Comparison of ENCODE assay signal across 28 cellular contexts in genomic region chr13:67466569-67466968, GRCh38.
"Had no signal": no experiment of that assay in that cellular context is flagged by ENCODE, and none has a peak within 500 bp of the region (broad histone marks: within the 10 kb centered on the region; RNA-seq: fewer than 3 reads in every experiment).

No MANE protein-coding gene starts in this region.

- H3K4me1 Mint-ChIP-seq: nephron; neural progenitor cell; stimulated activated effector memory CD8-positive, alpha-beta T cell treated with anti-CD3 and anti-CD28 coated beads, Interleukin-12 subunit alpha, Interleukin-12 subunit beta, amount 100 ng/mL, for 72 hours; stimulated activated naive B cell treated with anti-CD40 and anti-IgM and Interleukin-4, amounts not matched to agents 10 μg/mL and 1 μg/mL and 100 μg/mL, for 72 hours had no signal

- H3K27me3 ChIP-seq: neural progenitor cell, ovary, right lobe of liver, sigmoid colon, stomach, thyroid gland, tibial nerve, upper lobe of left lung, vagina had no signal

- H3K27ac ChIP-seq: neural progenitor cell, ovary, parathyroid adenoma, psoas muscle, right lobe of liver, sigmoid colon, stomach, thoracic aorta, thyroid gland, tibial nerve, upper lobe of left lung, vagina had no signal

- FAIRE-seq: small intestine, urothelium cell line had no signal

- H3K27me3 Mint-ChIP-seq: progenitor cell of endocrine pancreas; stimulated activated naive B cell treated with anti-CD40 and anti-IgM and Interleukin-4, amounts not matched to agents 10 μg/mL and 1 μg/mL and 100 μg/mL, for 72 hours; stimulated activated naive CD8-positive, alpha-beta T cell treated with anti-CD3 and anti-CD28 coated beads, Interleukin-15, Interleukin-2, amounts not matched to agents 100 ng/mL and 50 ng/mL, for 24 hours had no signal

- DNase-seq: occipital lobe; ovary; posterior cingulate gyrus; psoas muscle; right lobe of liver; sigmoid colon; small intestine; stimulated activated CD4-positive, alpha-beta T cell treated with anti-CD3 and anti-CD28 coated beads, Interleukin-15, amount 100 ng/mL, for 24 hours; stimulated activated CD4-positive, alpha-beta T cell treated with anti-CD3 and anti-CD28 coated beads, Interleukin-2, amount 100 ng/mL, for 24 hours; stimulated activated CD4-positive, alpha-beta T cell treated with anti-CD3 and anti-CD28 coated beads, Interleukin-2, amount 100 ng/mL, for 48 hours; stimulated activated CD4-positive, alpha-beta T cell treated with anti-CD3 and anti-CD28 coated beads, Interleukin-4, amount 100 ng/mL, for 24 hours; stimulated activated naive B cell treated with anti-CD40 and anti-IgM and Interleukin-4, amounts not matched to agents 10 μg/mL and 1 μg/mL and 100 μg/mL, for 72 hours; stimulated activated naive CD4-positive, alpha-beta T cell treated with Interleukin-2 at 50 U/mL for 16 hours; stomach; thyroid gland; trophoblast cell; upper lobe of left lung had no signal

- H3K9me3 ChIP-seq: ovary, thoracic aorta, thyroid gland, vagina had no signal

- H3K36me3 Mint-ChIP-seq: stimulated activated effector memory CD8-positive, alpha-beta T cell treated with anti-CD3 and anti-CD28 coated beads, Interleukin-12 subunit alpha, Interleukin-12 subunit beta, amount 100 ng/mL, for 72 hours; stimulated activated naive B cell treated with anti-CD40 and anti-IgM and Interleukin-4, amounts not matched to agents 10 μg/mL and 1 μg/mL and 100 μg/mL, for 72 hours had no signal

- H3K79me2 ChIP-seq: parathyroid adenoma had no signal

- H3K4me2 ChIP-seq: neural progenitor cell had no signal

- ATAC-seq: psoas muscle; right cardiac atrium; right lobe of liver; stimulated activated effector memory CD8-positive, alpha-beta T cell treated with anti-CD3 and anti-CD28 coated beads, Interleukin-12 subunit alpha, Interleukin-12 subunit beta, amount 100 ng/mL, for 72 hours had no signal

- H3K4me1 ChIP-seq: neural progenitor cell, parathyroid adenoma, psoas muscle, right lobe of liver, stomach, thyroid gland, tibial nerve, upper lobe of left lung, vagina had no signal

- H3K36me3 ChIP-seq: neural progenitor cell, ovary, right lobe of liver, sigmoid colon, stomach, thoracic aorta, thyroid gland, tibial nerve, upper lobe of left lung, vagina had no signal

- H3K4me3 ChIP-seq: neural progenitor cell, ovary, psoas muscle, right lobe of liver, sigmoid colon, stomach, thoracic aorta, thyroid gland, tibial nerve, upper lobe of left lung, vagina had no signal

- H3K4me3 Mint-ChIP-seq: nephron; neural progenitor cell; stimulated activated effector memory CD8-positive, alpha-beta T cell treated with anti-CD3 and anti-CD28 coated beads, Interleukin-12 subunit alpha, Interleukin-12 subunit beta, amount 100 ng/mL, for 72 hours; stimulated activated naive B cell treated with anti-CD40 and anti-IgM and Interleukin-4, amounts not matched to agents 10 μg/mL and 1 μg/mL and 100 μg/mL, for 72 hours; stimulated activated naive CD8-positive, alpha-beta T cell treated with anti-CD3 and anti-CD28 coated beads, Interleukin-15, Interleukin-2, amounts not matched to agents 100 ng/mL and 50 ng/mL, for 24 hours had no signal

- H3K27ac Mint-ChIP-seq: nephron; neural progenitor cell; progenitor cell of endocrine pancreas; stimulated activated effector memory CD8-positive, alpha-beta T cell treated with anti-CD3 and anti-CD28 coated beads, Interleukin-12 subunit alpha, Interleukin-12 subunit beta, amount 100 ng/mL, for 72 hours; stimulated activated naive B cell treated with anti-CD40 and anti-IgM and Interleukin-4, amounts not matched to agents 10 μg/mL and 1 μg/mL and 100 μg/mL, for 72 hours; stimulated activated naive CD8-positive, alpha-beta T cell treated with anti-CD3 and anti-CD28 coated beads, Interleukin-15, Interleukin-2, amounts not matched to agents 100 ng/mL and 50 ng/mL, for 24 hours had no signal

- H3K9ac ChIP-seq: neural progenitor cell, parathyroid adenoma had no signal

- H2AFZ ChIP-seq: parathyroid adenoma had no signal
